In genomic region chrX:19739683-19740082, GRCh38 we compare ENCODE assay signal across 7 cellular contexts.
DNase-seq lines count a peak whose midpoint lies in the region; ATAC-seq and TF ChIP-seq lines count a peak whose summit lies in the region.

No MANE protein-coding gene starts in this region.

- H3K27ac ChIP-seq in body of pancreas, result no peak overlapping the region

- no peaks in the 10 kb centered on the region for H3K9me3 ChIP-seq in body of pancreas

- ATAC-seq in body of pancreas (peak; percentile 52), GM21825 (IDR thresholded peaks at IDR 0.05; ENCODE audit: unreplicated experiment) (no peak)

- 47 to 49% methylated on average over 5 of the region's 5 CpGs for WGBS in body of pancreas, 2 donors

- no peak for TF ChIP-seq POLR2A in body of pancreas (IDR thresholded peaks at IDR 0.05)

- no peak overlapping the region for H3K4me3 ChIP-seq in Jurkat, Clone E6-1 (ENCODE audit: low read length)
- no peak overlapping the region for H3K4me3 ChIP-seq in body of pancreas

- no peaks in the 10 kb centered on the region for H3K4me1 ChIP-seq in body of pancreas

- no peaks in the 10 kb centered on the region for H3K36me3 ChIP-seq in body of pancreas (replicated peaks in 1 of 2; ENCODE audit: insufficient read depth in 1 of 2, low read depth in 2 of 2)

- TF ChIP-seq CTCF in body of pancreas (IDR thresholded peaks at IDR 0.05), result peak; percentile 34 to 65 (median 55)

- H3K27me3 ChIP-seq in body of pancreas, result no peaks in the 10 kb centered on the region

- DNase-seq in ELF-1 (ENCODE audit: low read depth, low spot score) (peak; percentile 89), T follicular helper cell (ENCODE audit: low read depth) (peak; percentile 29), body of pancreas (peak; percentile 43 to 62 (median 49)), iris pigment epithelial cell (ENCODE audit: low read depth) (peak; percentile 64)
- DNase-seq in Jurkat, Clone E6-1 (ENCODE audit: low read depth, low spot score), result peak; percentile 38
- peak; percentile 38 for DNase-seq in stimulated activated CD4-positive, alpha-beta T cell treated with anti-CD3 and anti-CD28 coated beads, Interleukin-4, amount 100 ng/mL, for 1 hour

- intact Hi-C loops in body of pancreas (cut with DNase I), result no loop called here

Comparison
In these comparisons a context has a peak if more than half of its experiments do, and no peak if none do; other contexts are left out.
1. DNase-seq: peak in every context shown above with its lines; median percentile 89 in ELF-1; 64 in iris pigment epithelial cell; 49 in body of pancreas; 38 in Jurkat, Clone E6-1; 38 in stimulated activated CD4-positive, alpha-beta T cell treated with anti-CD3 and anti-CD28 coated beads, Interleukin-4, amount 100 ng/mL, for 1 hour; 29 in T follicular helper cell.